30 cellular contexts compared by ENCODE assay signal in the genomic region with DNA sequence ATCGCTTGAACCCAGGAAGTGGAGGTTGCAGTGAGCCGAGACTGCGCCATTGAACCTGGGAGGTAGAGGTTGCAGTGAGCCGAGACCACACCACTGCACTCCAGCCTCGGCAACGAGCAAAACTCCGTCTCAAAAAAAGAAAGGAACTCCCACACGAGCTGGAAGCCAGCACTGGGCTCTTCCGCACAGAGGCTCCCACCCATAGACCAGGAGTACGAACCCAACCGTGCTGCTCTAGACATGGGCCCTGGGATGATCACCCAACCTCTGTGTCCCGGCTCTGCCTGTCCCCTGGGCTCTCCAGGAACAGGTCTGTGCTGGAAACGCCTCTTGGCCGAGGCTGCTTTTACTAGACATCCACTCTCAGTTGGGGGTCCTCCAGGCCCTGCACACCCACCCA. TPM values are rescaled to one million over a fixed set of nuclear protein-coding genes. Genes with fewer than 3 reads are reported as not detected.
A peak's percentile ranks its signal among the peaks of the same experiment; 100 is the strongest.
DNase-seq lines count a peak whose midpoint lies in the region; ATAC-seq and TF ChIP-seq lines count a peak whose summit lies in the region.
"Had no signal": no experiment of that assay in that cellular context is flagged by ENCODE, and none has a peak within 500 bp of the region (broad histone marks: within the 10 kb centered on the region; RNA-seq: fewer than 3 reads in every experiment).

No MANE protein-coding gene starts in this region.

- CTCF ChIA-PET in CD4-positive, alpha-beta T cell (lab: Charles Lee) = no interaction called here

- peak overlapping the region; percentile 85 to 93 (median 92) for H3K27ac ChIP-seq in gastrocnemius medialis
- H3K27ac ChIP-seq in CD4-positive, alpha-beta T cell (ENCODE audit: low read depth, low read length) = no peak overlapping the region
- H3K27ac ChIP-seq: ascending aorta, parathyroid adenoma, sigmoid colon, thoracic aorta had no signal

- H3K9me3 ChIP-seq in gastrocnemius medialis = no peaks in the 10 kb centered on the region
- no peaks in the 10 kb centered on the region for H3K9me3 ChIP-seq in CD4-positive, alpha-beta T cell (ENCODE audit: control insufficient read depth, low read length)
- H3K9me3 ChIP-seq: ascending aorta, mucosa of descending colon, sigmoid colon, thoracic aorta had no signal

- H3K36me3 Mint-ChIP-seq in activated naive CD8-positive, alpha-beta T cell treated with anti-CD3 and anti-CD28 coated beads, Interleukin-2, amount 50 U/mL, for 24 hours (ENCODE audit: low read depth) = peaks cover 20% of the 10 kb centered on the region
- H3K36me3 Mint-ChIP-seq in activated naive CD8-positive, alpha-beta T cell treated with anti-CD3 and anti-CD28 coated beads for 36 hours = peaks cover 19% of the 10 kb centered on the region
- peaks cover 18% of the 10 kb centered on the region for H3K36me3 Mint-ChIP-seq in brain
- H3K36me3 Mint-ChIP-seq in CD4-positive, alpha-beta T cell (ENCODE audit: low read depth) = peaks cover 12% of the 10 kb centered on the region
- H3K36me3 Mint-ChIP-seq: activated naive CD8-positive, alpha-beta T cell; CD4-positive, CD25-positive, alpha-beta regulatory T cell had no signal

- ATAC-seq in activated naive CD8-positive, alpha-beta T cell treated with anti-CD3 and anti-CD28 coated beads, Interleukin-2, amount 50 U/mL, for 24 hours = no peak
- no peak for ATAC-seq in gastrocnemius medialis
- no peak for ATAC-seq in CD4-positive, alpha-beta T cell (ENCODE audit: poor library complexity)
- ATAC-seq: stimulated activated naive B cell treated with anti-CD40 and anti-IgM and Interleukin-4, amounts not matched to agents 10 μg/mL and 1 μg/mL and 100 μg/mL, for 72 hours had no signal

- intact Hi-C loops in gastrocnemius medialis (cut with DNase I; ENCODE audit: low total_unique reads) = no loop called here
- intact Hi-C loops in CD4-positive, alpha-beta T cell (cut with DNase I, micrococcal nuclease) = no loop called here

- no peak overlapping the region for H3K4me3 Mint-ChIP-seq in activated naive CD8-positive, alpha-beta T cell treated with anti-CD3 and anti-CD28 coated beads, Interleukin-2, amount 50 U/mL, for 24 hours
- no peak overlapping the region for H3K4me3 Mint-ChIP-seq in activated naive CD8-positive, alpha-beta T cell treated with anti-CD3 and anti-CD28 coated beads for 36 hours
- no peak overlapping the region for H3K4me3 Mint-ChIP-seq in brain
- H3K4me3 Mint-ChIP-seq in CD4-positive, alpha-beta T cell = no peak overlapping the region
- H3K4me3 Mint-ChIP-seq: activated CD4-positive, alpha-beta memory T cell treated with anti-CD3 and anti-CD28 coated beads, Interleukin-2, amount 10 ng/mL, durations not matched to agents 7 days and 5 days; activated naive CD8-positive, alpha-beta T cell; CD4-positive, CD25-positive, alpha-beta regulatory T cell; IgD-negative memory B cell; nephron; stimulated activated naive B cell treated with anti-CD40 and anti-IgM and Interleukin-4, amounts not matched to agents 10 μg/mL and 1 μg/mL and 100 μg/mL, for 72 hours; T-helper 1 cell treated with Interleukin-12 subunit alpha and Interleukin-12 subunit beta and Interleukin-4 antibody, amounts not matched to agents 30 μg/mL and 1 μg/mL, for 36 hours had no signal

- peaks cover 50 to 80% of the 10 kb centered on the region in 2 donors for H3K4me1 ChIP-seq in gastrocnemius medialis

- H3K27me3 ChIP-seq in gastrocnemius medialis = no peaks in the 10 kb centered on the region
- H3K27me3 ChIP-seq in CD4-positive, alpha-beta T cell (ENCODE audit: control insufficient read depth, insufficient read depth, low read length) = no peaks in the 10 kb centered on the region
- H3K27me3 ChIP-seq: ascending aorta, sigmoid colon had no signal

- DNase-seq in activated naive CD8-positive, alpha-beta T cell treated with anti-CD3 and anti-CD28 coated beads, Interleukin-2, amount 50 U/mL, for 24 hours = no peak
- DNase-seq in activated naive CD8-positive, alpha-beta T cell treated with anti-CD3 and anti-CD28 coated beads for 36 hours = no peak
- DNase-seq in left kidney (ENCODE audit: low read depth, low spot score) (peak; percentile 30), gastrocnemius medialis (no peak), occipital lobe (lab: John Stamatoyannopoulos, UW) (no peak), NCI-H446 (lab: John Stamatoyannopoulos, UW) (no peak)
- DNase-seq in CD4-positive, alpha-beta T cell = no peak
- DNase-seq: 8988T; activated CD4-positive, alpha-beta memory T cell treated with anti-CD3 and anti-CD28 coated beads, Interleukin-2, amount 10 ng/mL, durations not matched to agents 7 days and 5 days; activated CD4-positive, CD25-positive, alpha-beta regulatory T cell treated with anti-CD3 and anti-CD28 coated beads, Interleukin-2, amount 50 U/mL, for 72 hours; activated CD8-positive, alpha-beta memory T cell treated with anti-CD3 and anti-CD28 coated beads, Interleukin-2, amount 50 U/mL, for 48 hours; CD4-positive, CD25-positive, alpha-beta regulatory T cell; dermis blood vessel endothelial cell; left ventricle myocardium superior; mucosa of descending colon; NCI-H1092 treated with DMSO at 0.1 percent for 48 hours; NCI-H2029; NCI-H526; sigmoid colon; stimulated activated CD4-positive, alpha-beta T cell treated with anti-CD3 and anti-CD28 coated beads, Interleukin-15, amount 100 ng/mL, for 24 hours; stimulated activated naive B cell treated with anti-CD40 and anti-IgM and Interleukin-4, amounts not matched to agents 10 μg/mL and 1 μg/mL and 100 μg/mL, for 72 hours had no signal

- TF ChIP-seq CTCF in brain (conservative IDR thresholded peaks at IDR 0.05) (no peak), gastrocnemius medialis (IDR thresholded peaks at IDR 0.05 in 4 of 5, conservative IDR thresholded peaks at IDR 0.05 in 1 of 5) (no peak)
- TF ChIP-seq CTCF in CD4-positive, alpha-beta T cell (IDR thresholded peaks at IDR 0.05) = no peak

- H3K36me3 ChIP-seq in gastrocnemius medialis = no peaks in the 10 kb centered on the region
- H3K36me3 ChIP-seq: sigmoid colon had no signal

- POLR2A ChIA-PET in CD4-positive, alpha-beta T cell (lab: Charles Lee) = no interaction called here

- in situ Hi-C loops in gastrocnemius medialis (cut with MboI; ENCODE audit: low sequenced_read_pairs in 4 of 4) = no loop called here

- no peaks in the 10 kb centered on the region for H3K27me3 Mint-ChIP-seq in activated naive CD8-positive, alpha-beta T cell treated with anti-CD3 and anti-CD28 coated beads, Interleukin-2, amount 50 U/mL, for 24 hours
- no peaks in the 10 kb centered on the region for H3K27me3 Mint-ChIP-seq in activated naive CD8-positive, alpha-beta T cell treated with anti-CD3 and anti-CD28 coated beads for 36 hours
- peaks cover 3% of the 10 kb centered on the region for H3K27me3 Mint-ChIP-seq in brain
- H3K27me3 Mint-ChIP-seq in CD4-positive, alpha-beta T cell = no peaks in the 10 kb centered on the region
- H3K27me3 Mint-ChIP-seq: activated CD4-positive, alpha-beta memory T cell treated with anti-CD3 and anti-CD28 coated beads, Interleukin-2, amount 10 ng/mL, durations not matched to agents 7 days and 5 days; activated naive CD8-positive, alpha-beta T cell; CD4-positive, CD25-positive, alpha-beta regulatory T cell; IgD-negative memory B cell; stimulated activated naive B cell treated with anti-CD40 and anti-IgM and Interleukin-4, amounts not matched to agents 10 μg/mL and 1 μg/mL and 100 μg/mL, for 72 hours had no signal

- H3K9me3 Mint-ChIP-seq in activated naive CD8-positive, alpha-beta T cell treated with anti-CD3 and anti-CD28 coated beads, Interleukin-2, amount 50 U/mL, for 24 hours = no peaks in the 10 kb centered on the region
- no peaks in the 10 kb centered on the region for H3K9me3 Mint-ChIP-seq in activated naive CD8-positive, alpha-beta T cell treated with anti-CD3 and anti-CD28 coated beads for 36 hours
- H3K9me3 Mint-ChIP-seq in brain = peaks cover 0 to 5% (median 0%) of the 10 kb centered on the region in 5 experiments
- no peaks in the 10 kb centered on the region for H3K9me3 Mint-ChIP-seq in CD4-positive, alpha-beta T cell
- H3K9me3 Mint-ChIP-seq: activated CD4-positive, alpha-beta memory T cell treated with anti-CD3 and anti-CD28 coated beads, Interleukin-2, amount 10 ng/mL, durations not matched to agents 7 days and 5 days; activated T-helper 2 cell treated with anti-CD3 and anti-CD28 coated beads, Interferon-gamma antibody, Interleukin-2, Interleukin-4, amounts not matched to agents 10 μg/mL and 5 μg/mL and 100 μg/mL, durations not matched to agents 14 hours and 24 hours and 36 hours; CD4-positive, CD25-positive, alpha-beta regulatory T cell; IgD-negative memory B cell; nephron; stimulated activated naive B cell treated with anti-CD40 and anti-IgM and Interleukin-4, amounts not matched to agents 10 μg/mL and 1 μg/mL and 100 μg/mL, for 72 hours; T-helper 1 cell treated with Interleukin-12 subunit alpha and Interleukin-12 subunit beta and Interleukin-4 antibody, amounts not matched to agents 30 μg/mL and 1 μg/mL, for 36 hours had no signal

- H3K27ac Mint-ChIP-seq in activated naive CD8-positive, alpha-beta T cell treated with anti-CD3 and anti-CD28 coated beads, Interleukin-2, amount 50 U/mL, for 24 hours = peak overlapping the region; percentile 22
- no peak overlapping the region for H3K27ac Mint-ChIP-seq in activated naive CD8-positive, alpha-beta T cell treated with anti-CD3 and anti-CD28 coated beads for 36 hours
- H3K27ac Mint-ChIP-seq in brain = peak overlapping the region in 3 of 5 experiments; percentile 41 to 63 (median 48)
- no peak overlapping the region for H3K27ac Mint-ChIP-seq in CD4-positive, alpha-beta T cell
- H3K27ac Mint-ChIP-seq: activated CD4-positive, alpha-beta memory T cell treated with anti-CD3 and anti-CD28 coated beads, Interleukin-2, amount 10 ng/mL, durations not matched to agents 7 days and 5 days; activated naive CD8-positive, alpha-beta T cell; activated T-helper 2 cell treated with anti-CD3 and anti-CD28 coated beads, Interferon-gamma antibody, Interleukin-2, Interleukin-4, amounts not matched to agents 10 μg/mL and 5 μg/mL and 100 μg/mL, durations not matched to agents 14 hours and 24 hours and 36 hours; T-helper 1 cell treated with Interleukin-12 subunit alpha and Interleukin-12 subunit beta and Interleukin-4 antibody, amounts not matched to agents 30 μg/mL and 1 μg/mL, for 36 hours had no signal

- peaks cover 42% of the 10 kb centered on the region for H3K4me1 Mint-ChIP-seq in activated naive CD8-positive, alpha-beta T cell treated with anti-CD3 and anti-CD28 coated beads, Interleukin-2, amount 50 U/mL, for 24 hours
- H3K4me1 Mint-ChIP-seq in activated naive CD8-positive, alpha-beta T cell treated with anti-CD3 and anti-CD28 coated beads for 36 hours = peaks cover 19% of the 10 kb centered on the region
- H3K4me1 Mint-ChIP-seq in brain = peaks cover 41% of the 10 kb centered on the region
- H3K4me1 Mint-ChIP-seq in CD4-positive, alpha-beta T cell (ENCODE audit: low read depth) = peaks cover 16% of the 10 kb centered on the region

- H3K4me3 ChIP-seq in gastrocnemius medialis = peak overlapping the region in 1 of 4 donors; percentile 10
- H3K4me3 ChIP-seq: ascending aorta, mucosa of descending colon, sigmoid colon, thoracic aorta had no signal

- TF ChIP-seq POLR2A in gastrocnemius medialis (IDR thresholded peaks at IDR 0.05) = no peak

RNA-seq across cellular contexts. Expression of gene DOT1L, which starts 12.0 kb away (rescaled TPM):
- total RNA-seq in activated naive CD8-positive, alpha-beta T cell treated with anti-CD3 and anti-CD28 coated beads for 36 hours = 10 to 100 TPM; 71.8 to 75.1 TPM
- 23.7 TPM for polyA plus RNA-seq in brain (ENCODE audit: insufficient read depth, low read depth, low replicate concordance)
- 10 to 100 TPM in 3 of 4 donors, 1 to 10 TPM in 1; 9.3 to 48.5 (median 15.8) TPM for total RNA-seq in gastrocnemius medialis
- total RNA-seq in CD4-positive, alpha-beta T cell = 10 to 100 TPM; 20.9 to 24.8 TPM
- total RNA-seq in occipital lobe = 4.7 TPM

RNA-seq across cellular contexts. Expression of gene AP3D1, which starts 24.4 kb away (rescaled TPM):
- total RNA-seq in activated naive CD8-positive, alpha-beta T cell treated with anti-CD3 and anti-CD28 coated beads for 36 hours = 10 to 100 TPM; 92.0 to 96.0 TPM
- 150 TPM for polyA plus RNA-seq in brain (ENCODE audit: insufficient read depth, low read depth, low replicate concordance)
- total RNA-seq in gastrocnemius medialis (100 to 1,000 TPM in 1 of 4 donors, 10 to 100 TPM in 3; 71.0 to 139 (median 99.0) TPM), occipital lobe (64.3 TPM)
- 10 to 100 TPM; 41.8 to 41.9 TPM for total RNA-seq in CD4-positive, alpha-beta T cell

Comparison
In these comparisons a context has a peak if more than half of its experiments do, and no peak if none do; other contexts are left out.
1. H3K27ac Mint-ChIP-seq: peak in activated naive CD8-positive, alpha-beta T cell treated with anti-CD3 and anti-CD28 coated beads, Interleukin-2, amount 50 U/mL, for 24 hours (single experiment) and brain (3 of 5); none in activated naive CD8-positive, alpha-beta T cell treated with anti-CD3 and anti-CD28 coated beads for 36 hours (single experiment) and CD4-positive, alpha-beta T cell (single experiment).